Comparison of ENCODE assay signal across 22 cellular contexts in the genomic region with DNA sequence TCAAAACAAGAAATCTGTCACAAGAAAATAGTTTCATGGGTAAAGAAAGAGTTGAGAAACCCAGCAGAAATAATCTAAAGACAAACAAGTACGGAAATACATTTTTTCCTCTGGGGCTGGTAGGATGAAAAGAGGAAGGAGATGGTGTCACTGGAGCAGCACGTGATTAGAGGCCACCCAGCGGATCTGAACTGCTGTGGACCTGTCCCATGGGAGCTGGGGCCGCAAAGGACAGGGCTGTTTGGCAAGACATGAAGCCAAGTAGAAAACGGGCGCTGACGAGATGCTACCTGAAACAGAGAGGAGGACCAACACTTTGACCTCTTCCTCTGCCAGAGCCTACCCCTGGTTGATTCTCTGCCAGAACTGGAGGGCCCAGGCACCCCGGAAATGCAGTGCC.
"Had no signal": no experiment of that assay in that cellular context is flagged by ENCODE, and none has a peak within 500 bp of the region (broad histone marks: within the 10 kb centered on the region; RNA-seq: fewer than 3 reads in every experiment).

No MANE protein-coding gene starts in this region.

- ATAC-seq: activated naive CD4-positive, alpha-beta T cell treated with anti-CD3 and anti-CD28 coated beads, Interleukin-2, amount 50 U/mL, for 72 hours; body of pancreas; gastroesophageal sphincter; naive thymus-derived CD4-positive, alpha-beta T cell; stimulated activated naive CD8-positive, alpha-beta T cell treated with anti-CD3 and anti-CD28 coated beads, Interleukin-15, Interleukin-2, amounts not matched to agents 100 U/mL and 50 U/mL, for 24 hours; upper lobe of right lung had no signal

- DNase-seq: activated CD4-positive, alpha-beta T cell treated with anti-CD3 and anti-CD28 coated beads, Interleukin-2, amount 50 U/mL, for 1 hour; activated CD4-positive, CD25-positive, alpha-beta regulatory T cell; activated effector memory CD4-positive, alpha-beta T cell treated with Interleukin-2 at 50 U/mL for 16 hours; activated T-cell treated with anti-CD3 and anti-CD28 coated beads, Interleukin-2, amount 50 U/mL, for 24 hours; amniotic stem cell; cortex of kidney; effector CD8-positive, alpha-beta T cell; hippocampal formation; kidney glomerular epithelial cell; naive thymus-derived CD4-positive, alpha-beta T cell; nucleus accumbens; sigmoid colon; stimulated activated CD4-positive, alpha-beta T cell treated with anti-CD3 and anti-CD28 coated beads, Interleukin-2, amount 100 ng/mL, for 48 hours; stimulated activated CD8-positive, alpha-beta memory T cell treated with anti-CD3 and anti-CD28 coated beads, Interleukin-4, amount 100 ng/mL, for 48 hours; stimulated activated naive CD8-positive, alpha-beta T cell treated with anti-CD3 and anti-CD28 coated beads, Interleukin-15, Interleukin-2, amounts not matched to agents 100 U/mL and 50 U/mL, for 24 hours; upper lobe of right lung had no signal

- H3K4me3 Mint-ChIP-seq: activated T-cell treated with anti-CD3 and anti-CD28 coated beads, Interleukin-2, amount 50 U/mL, for 24 hours; central memory CD8-positive, alpha-beta T cell; naive thymus-derived CD4-positive, alpha-beta T cell; T-helper 1 cell treated with Interleukin-12 subunit alpha and Interleukin-12 subunit beta and Interleukin-4 antibody, amounts not matched to agents 30 μg/mL and 1 μg/mL, for 36 hours had no signal

- H3K4me3 ChIP-seq: body of pancreas, gastroesophageal sphincter, prostate gland, sigmoid colon, upper lobe of right lung had no signal

- H3K4me1 ChIP-seq: body of pancreas, gastroesophageal sphincter, prostate gland, sigmoid colon, upper lobe of right lung had no signal

- H3K27me3 ChIP-seq: body of pancreas, gastroesophageal sphincter, sigmoid colon, upper lobe of right lung had no signal

- H3K27me3 Mint-ChIP-seq: activated T-cell treated with anti-CD3 and anti-CD28 coated beads, Interleukin-2, amount 50 U/mL, for 24 hours had no signal

- H3K27ac Mint-ChIP-seq: activated naive CD4-positive, alpha-beta T cell treated with anti-CD3 and anti-CD28 coated beads, Interleukin-2, amount 50 U/mL, for 72 hours; activated T-cell treated with anti-CD3 and anti-CD28 coated beads, Interleukin-2, amount 50 U/mL, for 24 hours; naive thymus-derived CD4-positive, alpha-beta T cell; T-helper 1 cell treated with Interleukin-12 subunit alpha and Interleukin-12 subunit beta and Interleukin-4 antibody, amounts not matched to agents 30 μg/mL and 1 μg/mL, for 36 hours had no signal

- H3K9me3 ChIP-seq: body of pancreas, gastroesophageal sphincter, prostate gland, sigmoid colon, upper lobe of right lung had no signal

- H3K36me3 ChIP-seq: gastroesophageal sphincter, prostate gland, sigmoid colon, upper lobe of right lung had no signal

- H3K9me3 Mint-ChIP-seq: activated T-cell treated with anti-CD3 and anti-CD28 coated beads, Interleukin-2, amount 50 U/mL, for 24 hours; T-helper 1 cell treated with Interleukin-12 subunit alpha and Interleukin-12 subunit beta and Interleukin-4 antibody, amounts not matched to agents 30 μg/mL and 1 μg/mL, for 36 hours had no signal

- H3K36me3 Mint-ChIP-seq: activated naive CD4-positive, alpha-beta T cell treated with anti-CD3 and anti-CD28 coated beads, Interleukin-2, amount 50 U/mL, for 72 hours; naive thymus-derived CD4-positive, alpha-beta T cell had no signal

- H3K4me1 Mint-ChIP-seq: central memory CD8-positive, alpha-beta T cell; naive thymus-derived CD4-positive, alpha-beta T cell had no signal

- H3K27ac ChIP-seq: body of pancreas, gastroesophageal sphincter, prostate gland, sigmoid colon, upper lobe of right lung had no signal
